16 cellular contexts compared by ENCODE assay signal in genomic region chr3:197746801-197747237, GRCh38. TPM values are rescaled to one million over a fixed set of nuclear protein-coding genes. Genes with fewer than 3 reads are reported as not detected.
DNase-seq lines count a peak whose midpoint lies in the region; ATAC-seq and TF ChIP-seq lines count a peak whose summit lies in the region.
"Had no signal": no experiment of that assay in that cellular context is flagged by ENCODE, and none has a peak within 500 bp of the region (broad histone marks: within the 10 kb centered on the region; RNA-seq: fewer than 3 reads in every experiment).

No MANE protein-coding gene starts in this region.

- H3K4me1 Mint-ChIP-seq in progenitor cell of endocrine pancreas (ENCODE audit: low read depth) = peaks cover 9% of the 10 kb centered on the region

- CTCF ChIA-PET in HEK293 (lab: Yijun Ruan, JAX) = no interaction called here

- H3K4me1 ChIP-seq in HEK293 (ENCODE audit: control insufficient read depth, insufficient read depth, low read length) = no peaks in the 10 kb centered on the region

- H3K9me3 ChIP-seq in HEK293 (ENCODE audit: control insufficient read depth, insufficient read depth, low read depth, low read length) = no peaks in the 10 kb centered on the region
- H3K9me3 ChIP-seq: SJSA1, suprapubic skin had no signal

- H3K4me3 ChIP-seq in HEK293 (ENCODE audit: low read depth, low read length) = no peak overlapping the region
- H3K4me3 ChIP-seq: SJSA1, skin epidermis, suprapubic skin had no signal

- H3K4me3 Mint-ChIP-seq in progenitor cell of endocrine pancreas (ENCODE audit: low read depth) = peak overlapping the region; percentile 46
- H3K4me3 Mint-ChIP-seq: activated T-cell treated with anti-CD3 and anti-CD28 coated beads, Interleukin-2, amount 50 U/mL, for 72 hours had no signal

- no peak overlapping the region for H3K27ac ChIP-seq in HEK293 (ENCODE audit: extremely low read depth, low read depth, low read length)
- H3K27ac ChIP-seq in caudate nucleus (ENCODE audit: low read depth, low read length) = peak overlapping the region; percentile 40
- H3K27ac ChIP-seq: SJSA1, skin epidermis, suprapubic skin had no signal

- POLR2A ChIA-PET in HEK293 (lab: Yijun Ruan, JAX) = interaction anchor here (0.5 to 1.3 kb wide), 2 partner anchors 9 to 51 kb away, joined by 3 to 4 read pairs; no protein-coding TSS in a partner anchor

- H3K9me3 Mint-ChIP-seq in progenitor cell of endocrine pancreas (ENCODE audit: low read depth) = no peaks in the 10 kb centered on the region
- H3K9me3 Mint-ChIP-seq: activated T-cell treated with anti-CD3 and anti-CD28 coated beads, Interleukin-2, amount 50 U/mL, for 72 hours; CD4-positive, alpha-beta memory T cell; naive thymus-derived CD8-positive, alpha-beta T cell had no signal

- no peak for ATAC-seq in HG03196 (IDR thresholded peaks at IDR 0.05; ENCODE audit: unreplicated experiment)
- ATAC-seq: activated T-cell treated with anti-CD3 and anti-CD28 coated beads, Interleukin-2, amount 50 U/mL, for 72 hours; naive thymus-derived CD8-positive, alpha-beta T cell had no signal

- TF ChIP-seq CTCF in HEK293 (tag by site-specific recombination; IDR thresholded peaks at IDR 0.05) = no peak
- no peak for TF ChIP-seq CTCF in progenitor cell of endocrine pancreas (IDR thresholded peaks at IDR 0.05; ENCODE audit: unreplicated experiment)

- peak overlapping the region; percentile 12 for H3K27ac Mint-ChIP-seq in progenitor cell of endocrine pancreas
- H3K27ac Mint-ChIP-seq: activated T-cell treated with anti-CD3 and anti-CD28 coated beads, Interleukin-2, amount 50 U/mL, for 72 hours had no signal

- peak; percentile 77 for DNase-seq in NOMO-1 treated with dmso at 0.1 percent for 144 hours (lab: John Stamatoyannopoulos, UW; ENCODE audit: unreplicated experiment)
- DNase-seq in caudate nucleus (lab: John Stamatoyannopoulos, UW) = no peak
- no peak for DNase-seq in progenitor cell of endocrine pancreas (ENCODE audit: low spot score, unreplicated experiment)
- no peak for DNase-seq in COLO668 (lab: John Stamatoyannopoulos, UW; ENCODE audit: unreplicated experiment)
- DNase-seq in DMS114 treated with DMSO at 0.1 percent for 48 hours (lab: John Stamatoyannopoulos, UW; ENCODE audit: unreplicated experiment) = no peak
- DNase-seq: activated CD4-positive, alpha-beta T cell treated with anti-CD3 and anti-CD28 coated beads for 1 hour; activated T-cell treated with anti-CD3 and anti-CD28 coated beads, Interleukin-2, amount 50 U/mL, for 72 hours; CD4-positive, alpha-beta memory T cell; islet precursor cell; naive thymus-derived CD8-positive, alpha-beta T cell; NCI-H345 had no signal

- H3K36me3 Mint-ChIP-seq in progenitor cell of endocrine pancreas (ENCODE audit: insufficient read depth) = no peaks in the 10 kb centered on the region
- H3K36me3 Mint-ChIP-seq: naive thymus-derived CD8-positive, alpha-beta T cell had no signal

- H3K36me3 ChIP-seq in HEK293 (ENCODE audit: control insufficient read depth in 2 of 2, insufficient read depth in 1 of 2, low read length in 2 of 2) = no peaks in the 10 kb centered on the region
- H3K36me3 ChIP-seq: suprapubic skin had no signal

- peaks cover 6% of the 10 kb centered on the region for H3K27me3 Mint-ChIP-seq in progenitor cell of endocrine pancreas
- H3K27me3 Mint-ChIP-seq: naive thymus-derived CD8-positive, alpha-beta T cell had no signal

TF ChIP-seq in HEK293, 187 proteins besides CTCF, POLR2A, EP300 and RAD21:
- TF ChIP-seq ZNF701 (tag by site-specific recombination; IDR thresholded peaks at IDR 0.05) (no peak), ZNF596 (tag by site-specific recombination; IDR thresholded peaks at IDR 0.05) (no peak), ZNF692 (tag by site-specific recombination; IDR thresholded peaks at IDR 0.05) (0 out of 2 replicates have a peak, but pooled peaks have one; percentile 15), ZIC2 (tag by site-specific recombination; IDR thresholded peaks at IDR 0.05) (0 out of 2 replicates have a peak, but pooled peaks have one; percentile 35), ZNF404 (tag by site-specific recombination; IDR thresholded peaks at IDR 0.05) (no peak), FEZF1 (tag by site-specific recombination; IDR thresholded peaks at IDR 0.05) (peak; percentile 25; the same call in 1 of the 2 replicates), ZNF629 (tag by site-specific recombination; IDR thresholded peaks at IDR 0.05) (no peak), IKZF3 (tag by site-specific recombination; IDR thresholded peaks at IDR 0.05) (peak; percentile 44; the same call in 1 of the 2 replicates), PRDM1 (tag by site-specific recombination; IDR thresholded peaks at IDR 0.05) (peak; percentile 48), ZNF76 (tag by site-specific recombination; IDR thresholded peaks at IDR 0.05; ENCODE audit: borderline replicate concordance, low read depth) (peak; percentile 45), ZFP69B (tag by site-specific recombination; IDR thresholded peaks at IDR 0.05) (peak; percentile 51), ZNF776 (tag by site-specific recombination; IDR thresholded peaks at IDR 0.05; ENCODE audit: borderline replicate concordance) (no peak), ZNF274 (IDR thresholded peaks at IDR 0.05; ENCODE audit: low read length) (no peak), ZNF274 (tag by site-specific recombination; IDR thresholded peaks at IDR 0.05; ENCODE audit: borderline replicate concordance) (no peak), ZNF664 (tag by site-specific recombination; IDR thresholded peaks at IDR 0.05) (peak; percentile 53; the same call in 1 of the 2 replicates), ZNF580 (tag by site-specific recombination; IDR thresholded peaks at IDR 0.05) (peak; percentile 10; the same call in 1 of the 2 replicates), ZNF292 (tag by site-specific recombination; IDR thresholded peaks at IDR 0.05; ENCODE audit: borderline replicate concordance, low read depth) (no peak)
- TF ChIP-seq, protein P1, sequence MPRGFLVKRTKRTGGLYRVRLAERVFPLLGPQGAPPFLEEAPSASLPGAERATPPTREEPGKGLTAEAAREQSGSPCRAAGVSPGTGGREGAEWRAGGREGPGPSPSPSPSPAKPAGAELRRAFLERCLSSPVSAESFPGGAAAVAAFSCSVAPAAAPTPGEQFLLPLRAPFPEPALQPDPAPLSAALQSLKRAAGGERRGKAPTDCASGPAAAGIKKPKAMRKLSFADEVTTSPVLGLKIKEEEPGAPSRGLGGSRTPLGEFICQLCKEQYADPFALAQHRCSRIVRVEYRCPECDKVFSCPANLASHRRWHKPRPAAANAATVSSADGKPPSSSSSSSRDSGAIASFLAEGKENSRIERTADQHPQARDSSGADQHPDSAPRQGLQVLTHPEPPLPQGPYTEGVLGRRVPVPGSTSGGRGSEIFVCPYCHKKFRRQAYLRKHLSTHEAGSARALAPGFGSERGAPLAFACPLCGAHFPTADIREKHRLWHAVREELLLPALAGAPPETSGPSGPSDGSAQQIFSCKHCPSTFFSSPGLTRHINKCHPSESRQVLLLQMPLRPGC (tag by site-specific recombination; IDR thresholded peaks at IDR 0.05) = no peak

RNA-seq across cellular contexts. Expression of gene FYTTD1, which starts 2.9 kb away (rescaled TPM):
- total RNA-seq in progenitor cell of endocrine pancreas = 42.3 and 50.8 TPM in 2 replicates

RNA-seq across cellular contexts. Expression of gene RUBCN, which starts 10.1 kb away (rescaled TPM):
- 29.0 and 30.4 TPM in 2 replicates for total RNA-seq in progenitor cell of endocrine pancreas

RNA-seq across cellular contexts. Expression of gene LRCH3, which starts 44.2 kb away (rescaled TPM):
- total RNA-seq in progenitor cell of endocrine pancreas = 73.3 and 84.3 TPM in 2 replicates
